14 cellular contexts compared by ENCODE assay signal in the genomic region with DNA sequence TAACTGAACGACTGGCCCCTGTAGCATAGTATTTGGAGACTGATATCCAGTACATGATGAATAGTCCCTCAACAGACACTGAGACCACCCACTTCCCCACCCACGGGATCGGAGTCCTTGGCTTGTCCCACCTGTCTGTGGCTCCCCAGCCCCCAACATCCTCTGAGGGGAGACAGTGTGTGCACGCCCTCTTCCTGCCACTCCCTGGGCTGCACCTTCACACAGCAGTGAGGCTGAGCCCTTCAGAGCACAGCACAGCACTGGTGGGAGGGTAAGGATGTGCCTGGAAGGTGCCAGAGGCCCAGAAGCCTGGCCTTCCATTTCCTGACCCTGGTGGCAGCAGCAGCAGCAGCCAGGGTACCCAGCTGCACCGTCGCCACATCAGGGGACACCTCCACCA. TPM values are rescaled to one million over a fixed set of nuclear protein-coding genes. Genes with fewer than 3 reads are reported as not detected.
DNase-seq lines count a peak whose midpoint lies in the region; ATAC-seq and TF ChIP-seq lines count a peak whose summit lies in the region.
"Had no signal": no experiment of that assay in that cellular context is flagged by ENCODE, and none has a peak within 500 bp of the region (broad histone marks: within the 10 kb centered on the region; RNA-seq: fewer than 3 reads in every experiment).

No MANE protein-coding gene starts in this region.

- peak overlapping the region; percentile 63 for H3K27ac Mint-ChIP-seq in CD8-positive, alpha-beta T cell
- H3K27ac Mint-ChIP-seq in GM23338 = no peak overlapping the region
- H3K27ac Mint-ChIP-seq: activated B cell treated with CpG ODN at 0.5 μM for 24 hours, B cell had no signal

- H3K36me3 Mint-ChIP-seq in CD8-positive, alpha-beta T cell = peaks cover 59% of the 10 kb centered on the region
- peaks cover 78% of the 10 kb centered on the region for H3K36me3 Mint-ChIP-seq in GM23338 (ENCODE audit: low read depth)

- intact Hi-C loops in CD8-positive, alpha-beta T cell (cut with DNase I, micrococcal nuclease) = loop anchor here (1.0 kb wide), 2 partner anchors 39 to 138 kb away; no protein-coding TSS in a partner anchor
- intact Hi-C loops in left colon (cut with DNase I, micrococcal nuclease) = no loop called here

- H3F3A ChIP-seq in GM23338 (replicated peaks; ENCODE audit: low read depth) = 0 out of 2 replicates have a peak, but pooled peaks cover 12% of the 10 kb centered on the region

- no peaks in the 10 kb centered on the region; the same call in none of the 2 replicates for H4K20me1 ChIP-seq in GM23338 (replicated peaks; ENCODE audit: insufficient read depth)

- H3K27ac ChIP-seq in CD8-positive, alpha-beta T cell (ENCODE audit: low read depth, low read length) = peak overlapping the region; percentile 17
- H3K27ac ChIP-seq in GM23338 (ENCODE audit: low read depth) = no peak overlapping the region

- POLR2A ChIA-PET in CD8-positive, alpha-beta T cell (lab: Charles Lee) = no interaction called here

- peaks cover 16% of the 10 kb centered on the region for H3K4me1 ChIP-seq in CD8-positive, alpha-beta T cell (ENCODE audit: insufficient read depth, low read length)
- no peaks in the 10 kb centered on the region for H3K4me1 ChIP-seq in GM23338 (ENCODE audit: insufficient read depth)

- no peaks in the 10 kb centered on the region for H3K9me3 Mint-ChIP-seq in CD8-positive, alpha-beta T cell
- H3K9me3 Mint-ChIP-seq in GM23338 = no peaks in the 10 kb centered on the region
- H3K9me3 Mint-ChIP-seq: activated B cell treated with CpG ODN at 0.5 μM for 24 hours had no signal

- no peaks in the 10 kb centered on the region for H3K27me3 Mint-ChIP-seq in CD8-positive, alpha-beta T cell (ENCODE audit: low read depth)
- H3K27me3 Mint-ChIP-seq in GM23338 (ENCODE audit: insufficient read depth, low read depth, poor library complexity) = peaks cover 2% of the 10 kb centered on the region
- H3K27me3 Mint-ChIP-seq: activated B cell treated with CpG ODN at 0.5 μM for 24 hours, B cell had no signal

- H3K4me1 Mint-ChIP-seq in CD8-positive, alpha-beta T cell (ENCODE audit: low read depth) = peaks cover 15% of the 10 kb centered on the region
- no peaks in the 10 kb centered on the region for H3K4me1 Mint-ChIP-seq in GM23338
- H3K4me1 Mint-ChIP-seq: activated B cell treated with CpG ODN at 0.5 μM for 24 hours had no signal

- CTCF ChIA-PET in CD8-positive, alpha-beta T cell (lab: Charles Lee) = interaction anchor here (1.0 to 1.1 kb wide), 3 partner anchors 9 to 139 kb away, joined by 3 read pairs; no protein-coding TSS in a partner anchor

- no peaks in the 10 kb centered on the region for H3K9me2 ChIP-seq in GM23338 (ENCODE audit: insufficient read depth)

- H3K27me3 ChIP-seq in CD8-positive, alpha-beta T cell (ENCODE audit: insufficient read depth, low read length) = no peaks in the 10 kb centered on the region
- no peaks in the 10 kb centered on the region for H3K27me3 ChIP-seq in GM23338 (ENCODE audit: insufficient read depth)

- H2AFZ ChIP-seq in GM23338 = no peak overlapping the region

- H3K9me3 ChIP-seq in CD8-positive, alpha-beta T cell (ENCODE audit: low read length) = no peaks in the 10 kb centered on the region

- no peak overlapping the region for H3K4me3 Mint-ChIP-seq in CD8-positive, alpha-beta T cell
- no peak overlapping the region for H3K4me3 Mint-ChIP-seq in GM23338
- H3K4me3 Mint-ChIP-seq: activated B cell treated with CpG ODN at 0.5 μM for 24 hours, B cell had no signal

- H3K4me2 ChIP-seq in GM23338 = no peak overlapping the region

- peak; percentile 99 for ATAC-seq in CD8-positive, alpha-beta T cell
- ATAC-seq in GM23338 (peak; percentile 51), left colon (peak; percentile 39), GM21360 (IDR thresholded peaks at IDR 0.05; ENCODE audit: unreplicated experiment) (no peak), GM18870 (IDR thresholded peaks at IDR 0.05; ENCODE audit: unreplicated experiment) (no peak)

- peaks cover 22% of the 10 kb centered on the region for H3K36me3 ChIP-seq in CD8-positive, alpha-beta T cell (ENCODE audit: insufficient read depth, low read length)
- H3K36me3 ChIP-seq in GM23338 (ENCODE audit: insufficient read depth) = peaks cover 17% of the 10 kb centered on the region

- H3K4me3 ChIP-seq in CD8-positive, alpha-beta T cell (ENCODE audit: low read depth, low read length) = no peak overlapping the region
- H3K4me3 ChIP-seq in GM23338 = no peak overlapping the region

- peak in 6 of 7 experiments; percentile 28 to 73 (median 50) for DNase-seq in CD8-positive, alpha-beta T cell
- DNase-seq in GM23338 (ENCODE audit: low spot score) (no peak), activated T-cell treated with anti-CD3 and anti-CD28 coated beads for 4 hours (peak; percentile 17), left colon (no peak), HT-29 (ENCODE audit: low spot score) (no peak), NCI-H2227 (lab: John Stamatoyannopoulos, UW; ENCODE audit: unreplicated experiment) (no peak)
- DNase-seq: activated B cell treated with CpG ODN at 0.5 μM for 24 hours, GDM1, NCI-H1417 treated with DMSO at 0.1 percent for 48 hours, NCI-H748 treated with DMSO at 0.1 percent for 48 hours, small intestine had no signal

- peak; percentile 47 for TF ChIP-seq CTCF in CD8-positive, alpha-beta T cell (IDR thresholded peaks at IDR 0.05)
- TF ChIP-seq CTCF in GM23338 (conservative IDR thresholded peaks at IDR 0.05; ENCODE audit: low read depth in 2 of 2) = peak in 1 of 2 experiments; percentile 37; a peak in 2 of 4 replicates

- H3K79me2 ChIP-seq in GM23338 (replicated peaks; ENCODE audit: insufficient read depth) = no peaks in the 10 kb centered on the region

TF ChIP-seq in GM23338, 12 proteins besides CTCF, POLR2A, EP300 and RAD21 (continues in another document):
- no peak for TF ChIP-seq EZH2phosphoT487 (IDR thresholded peaks at IDR 0.05; ENCODE audit: unreplicated experiment)
- TF ChIP-seq ETS1 (IDR thresholded peaks at IDR 0.05) = no peak
- TF ChIP-seq JUNB (IDR thresholded peaks at IDR 0.05; ENCODE audit: unreplicated experiment) = no peak
- no peak for TF ChIP-seq POLR2AphosphoS5 (IDR thresholded peaks at IDR 0.05; ENCODE audit: low read depth)
- no peak for TF ChIP-seq ZNF114 (CRISPR knock-in tag; IDR thresholded peaks at IDR 0.05)

RNA-seq across cellular contexts. Expression of gene DNASE1, which starts 11.0 kb away (rescaled TPM):
- total RNA-seq in CD8-positive, alpha-beta T cell = 1 to 10 TPM; 7.6 to 7.9 TPM
- 23.0 and 24.0 TPM in 2 replicates for total RNA-seq in GM23338 (2014; rRNA removed; shearing (Covaris generic))
- polyA plus RNA-seq in GM23338 (2016; fragmentation: Nextera tagmentation; extraction: Ambion mirVana) = 7.9 TPM in 2 replicates
- total RNA-seq in left colon = 10 to 100 TPM; 15.7 to 18.1 TPM
- 27.1 and 46.6 TPM in 2 replicates for total RNA-seq in HT-29 (2014; rRNA removed; shearing (Covaris generic))

RNA-seq across cellular contexts. Expression of gene TRAP1, which starts 51.8 kb away (rescaled TPM):
- 10 to 100 TPM; 48.3 to 57.4 TPM for total RNA-seq in CD8-positive, alpha-beta T cell
- total RNA-seq in GM23338 (2014; rRNA removed; shearing (Covaris generic)) = 207 and 228 TPM in 2 replicates
- 143 and 154 TPM in 2 replicates for polyA plus RNA-seq in GM23338 (2016; fragmentation: Nextera tagmentation; extraction: Ambion mirVana)
- total RNA-seq in left colon = 10 to 100 TPM; 71.2 to 98.5 TPM
- 553 and 632 TPM in 2 replicates for total RNA-seq in HT-29 (2014; rRNA removed; shearing (Covaris generic))

RNA-seq across cellular contexts. Expression of gene SLX4, which starts 54.1 kb away (rescaled TPM):
- total RNA-seq in CD8-positive, alpha-beta T cell = 1 to 10 TPM; 5.1 to 5.2 TPM
- 12.6 and 15.2 TPM in 2 replicates for total RNA-seq in GM23338 (2014; rRNA removed; shearing (Covaris generic))
- polyA plus RNA-seq in GM23338 (2016; fragmentation: Nextera tagmentation; extraction: Ambion mirVana) = 2.9 and 3.0 TPM in 2 replicates
- 1 to 10 TPM; 3.7 to 4.9 TPM for total RNA-seq in left colon
- total RNA-seq in HT-29 (2014; rRNA removed; shearing (Covaris generic)) = 6.1 and 6.4 TPM in 2 replicates

Comparison
In these comparisons a context has a peak if more than half of its experiments do, and no peak if none do; other contexts are left out.
1. ATAC-seq: peak in CD8-positive, alpha-beta T cell (single experiment), GM23338 (single experiment) and left colon (single experiment); none in GM21360 (single experiment) and GM18870 (single experiment).
2. DNase-seq: peak in CD8-positive, alpha-beta T cell (6 of 7) and activated T-cell treated with anti-CD3 and anti-CD28 coated beads for 4 hours (single experiment); none in GM23338 (single experiment), left colon (0 of 2), HT-29 (single experiment) and NCI-H2227 (single experiment).
3. intact Hi-C loops: an anchor here in CD8-positive, alpha-beta T cell (1.0 kb wide); none called in left colon.